In the genomic region with DNA sequence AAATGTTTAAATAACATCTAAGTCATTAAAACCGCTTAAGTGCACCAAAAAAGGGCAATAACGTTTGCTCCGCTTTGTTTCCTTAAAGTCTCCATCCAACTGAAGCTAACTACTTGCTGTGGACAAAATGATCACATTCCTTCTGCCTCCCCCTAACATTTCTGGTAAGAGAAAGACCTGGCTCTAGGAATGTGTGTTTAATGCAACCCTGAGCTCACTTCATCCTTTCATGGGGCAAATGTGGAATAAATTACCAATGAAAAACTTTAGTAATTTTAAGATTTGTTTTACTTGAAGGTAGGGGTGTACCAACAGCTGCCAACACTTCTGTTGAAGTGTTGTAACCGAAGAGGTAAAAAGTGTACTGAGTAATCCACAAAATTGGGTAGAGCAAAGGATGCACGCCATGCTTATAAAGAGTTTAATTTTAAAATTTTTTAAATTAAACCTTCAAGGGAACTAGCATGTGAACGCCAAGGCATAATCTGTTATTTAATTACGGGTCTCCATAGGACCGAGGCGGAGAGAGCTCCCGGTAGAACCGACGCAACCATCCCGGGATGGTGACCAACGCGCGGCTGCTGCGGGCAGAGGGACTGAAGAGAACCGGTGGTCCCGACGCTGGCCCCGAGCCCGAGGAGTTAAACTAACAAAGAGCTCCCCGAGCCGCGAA, we compare ENCODE assay signal across 9 cellular contexts. TPM values are rescaled to one million over a fixed set of nuclear protein-coding genes. Genes with fewer than 3 reads are reported as not detected.
DNase-seq lines count a peak whose midpoint lies in the region; ATAC-seq, FAIRE-seq and TF ChIP-seq lines count a peak whose summit lies in the region.
"Had no signal": no experiment of that assay in that cellular context is flagged by ENCODE, and none has a peak within 500 bp of the region (broad histone marks: within the 10 kb centered on the region; RNA-seq: fewer than 3 reads in every experiment).

No MANE protein-coding gene starts in this region.

- peaks cover 32% of the 10 kb centered on the region for H3K27me3 Mint-ChIP-seq in IgD-negative memory B cell

- peaks cover 6 to 22% (median 8%) of the 10 kb centered on the region in 3 donors for H3K4me1 Mint-ChIP-seq in IgD-negative memory B cell

- peak overlapping the region; percentile 61 to 84 for H3K9ac ChIP-seq in kidney (ENCODE audit: low read length in 2 of 2)
- peak overlapping the region; percentile 86 to 91 for H3K9ac ChIP-seq in stomach smooth muscle (ENCODE audit: low read length in 2 of 2)

- intact Hi-C loops in adrenal gland (cut with DNase I) (loop anchor here (2.0 to 10.0 kb wide), 3 partner anchors 65 to 146 kb away; partner anchors contain the start of gene GALM (in 1 of the 2)), kidney (cut with DNase I) (no loop called here)

- H3K9me3 ChIP-seq in adrenal gland (replicated peaks in 1 of 3) (no peaks in the 10 kb centered on the region), kidney (ENCODE audit: control insufficient read depth in 1 of 2, low read length in 2 of 2) (no peaks in the 10 kb centered on the region), stomach smooth muscle (ENCODE audit: control insufficient read depth in 2 of 2, low read length in 2 of 2) (no peaks in the 10 kb centered on the region)

- H3K36me3 Mint-ChIP-seq in IgD-negative memory B cell = no peaks in the 10 kb centered on the region

- H3K27ac ChIP-seq in adrenal gland (peak overlapping the region; percentile 91 to 99 (median 97)), kidney (ENCODE audit: low read depth in 2 of 2, low read length in 2 of 2) (peak overlapping the region; percentile 94 to 97), stomach smooth muscle (ENCODE audit: low read length) (peak overlapping the region; percentile 96)

- H3K4me1 ChIP-seq in adrenal gland (replicated peaks in 1 of 2) = peaks cover 21 to 53% of the 10 kb centered on the region in 2 donors
- peaks cover 7 to 26% of the 10 kb centered on the region in 2 donors for H3K4me1 ChIP-seq in kidney (ENCODE audit: control insufficient read depth in 1 of 2, insufficient read depth in 1 of 2, low read depth in 1 of 2, low read length in 2 of 2)
- H3K4me1 ChIP-seq in stomach smooth muscle (ENCODE audit: control insufficient read depth, insufficient read depth, low read length) = peaks cover 13% of the 10 kb centered on the region

- TF ChIP-seq CTCF in adrenal gland (IDR thresholded peaks at IDR 0.05) (no peak), kidney (IDR thresholded peaks at IDR 0.05; ENCODE audit: borderline replicate concordance, extremely low read depth, insufficient read depth) (no peak)

- peak overlapping the region; percentile 77 to 88 (median 84) for H3K4me3 Mint-ChIP-seq in IgD-negative memory B cell

- H3K27me3 ChIP-seq in adrenal gland (no peaks in the 10 kb centered on the region), stomach smooth muscle (ENCODE audit: control insufficient read depth in 1 of 2, insufficient read depth in 2 of 2, low read length in 2 of 2) (no peaks in the 10 kb centered on the region)

- 0% methylated on average over 24 to 25 of the region's 25 CpGs for WGBS in adrenal gland, 4 donors

- H3K36me3 ChIP-seq in adrenal gland (replicated peaks in 1 of 2) (no peaks in the 10 kb centered on the region), kidney (ENCODE audit: control insufficient read depth in 1 of 2, insufficient read depth in 2 of 2, low read length in 2 of 2) (no peaks in the 10 kb centered on the region), stomach smooth muscle (ENCODE audit: control insufficient read depth in 2 of 2, insufficient read depth in 2 of 2, low read length in 2 of 2) (no peaks in the 10 kb centered on the region)

- no peaks in the 10 kb centered on the region for H3K9me3 Mint-ChIP-seq in IgD-negative memory B cell

- TF ChIP-seq POLR2A in adrenal gland (IDR thresholded peaks at IDR 0.05) = peak in 1 of 2 donors; percentile 36

- peak; percentile 17 for DNase-seq in DMS153 treated with DMSO at 0.1 percent for 48 hours (lab: John Stamatoyannopoulos, UW; ENCODE audit: unreplicated experiment)
- no peak for DNase-seq in DMS153 (lab: John Stamatoyannopoulos, UW)
- no peak for DNase-seq in adrenal gland
- no peak for DNase-seq in kidney

- FAIRE-seq in kidney (lab: Jason Lieb, UNC) = no peak
- FAIRE-seq: A204.1 had no signal

- peak overlapping the region in 1 of 3 donors; percentile 66 for H3K27ac Mint-ChIP-seq in IgD-negative memory B cell

- H3K4me3 ChIP-seq in adrenal gland = peak overlapping the region; percentile 71 to 99 (median 92)
- peak overlapping the region; percentile 56 to 79 for H3K4me3 ChIP-seq in kidney (ENCODE audit: low read length in 2 of 2)
- H3K4me3 ChIP-seq in stomach smooth muscle (ENCODE audit: low read length in 2 of 2) = peak overlapping the region; percentile 65 to 85

- ATAC-seq in GM18867 (IDR thresholded peaks at IDR 0.05; ENCODE audit: unreplicated experiment) (no peak), HG03520 (IDR thresholded peaks at IDR 0.05; ENCODE audit: unreplicated experiment) (no peak)

RNA-seq across cellular contexts. Expression of gene HNRNPLL, which starts 1.1 kb away (rescaled TPM):
- polyA plus RNA-seq in IgD-negative memory B cell (3.1 TPM), adrenal gland (10 to 100 TPM; 19.5 to 25.8 (median 20.5) TPM), kidney (ENCODE audit: insufficient read depth, low read depth, low replicate concordance) (15.5 TPM)
- total RNA-seq in adrenal gland (10 to 100 TPM; 24.5 to 75.2 (median 60.9) TPM), kidney (51.0 TPM)
